Comparison of ENCODE assay signal across 1 cellular context in genomic region chr7:99330314-99330961, GRCh38.
TF ChIP-seq lines count a peak whose summit lies in the region.

No MANE protein-coding gene starts in this region.

TF ChIP-seq in HEK293, 187 proteins besides CTCF, POLR2A, EP300 and RAD21 (continued from another document):
- TF ChIP-seq PRDM4 (tag by site-specific recombination; IDR thresholded peaks at IDR 0.05) (0 out of 2 replicates have a peak, but pooled peaks have one; percentile 15), ZBTB17 (tag by site-specific recombination; IDR thresholded peaks at IDR 0.05) (peak; percentile 70), ZNF510 (tag by site-specific recombination; IDR thresholded peaks at IDR 0.05; ENCODE audit: insufficient replicate concordance) (peak; percentile 72), TRIM28 (IDR thresholded peaks at IDR 0.05; ENCODE audit: borderline replicate concordance, low read length) (0 out of 2 replicates have a peak, but pooled peaks have one; percentile 41), YY2 (tag by site-specific recombination; IDR thresholded peaks at IDR 0.05) (peak; percentile 69), ZXDB (tag by site-specific recombination; IDR thresholded peaks at IDR 0.05) (peak; percentile 44; the same call in 1 of the 2 replicates), TSHZ1 (tag by site-specific recombination; IDR thresholded peaks at IDR 0.05; ENCODE audit: borderline replicate concordance) (peak; percentile 48; the same call in 1 of the 2 replicates), INSM2 (tag by site-specific recombination; IDR thresholded peaks at IDR 0.05) (peak; percentile 55; the same call in 1 of the 2 replicates), KLF1 (tag by site-specific recombination; IDR thresholded peaks at IDR 0.05) (peak; percentile 80), ZFP69B (tag by site-specific recombination; IDR thresholded peaks at IDR 0.05) (peak; percentile 68), RBAK (tag by site-specific recombination; IDR thresholded peaks at IDR 0.05) (peak; percentile 17; the same call in 1 of the 2 replicates), ZBTB8A (tag by site-specific recombination; IDR thresholded peaks at IDR 0.05) (peak; percentile 19; the same call in 1 of the 2 replicates), ZFHX2 (tag by site-specific recombination; conservative IDR thresholded peaks at IDR 0.05) (peak; percentile 88), OSR2 (tag by site-specific recombination; IDR thresholded peaks at IDR 0.05) (peak; percentile 82), PRDM1 (tag by site-specific recombination; IDR thresholded peaks at IDR 0.05) (peak; percentile 65; the same call in 1 of the 2 replicates), KLF16 (tag by site-specific recombination; IDR thresholded peaks at IDR 0.05) (peak; percentile 62; the same call in 1 of the 2 replicates), ZNF639 (tag by site-specific recombination; IDR thresholded peaks at IDR 0.05) (peak; percentile 57), SP3 (tag by site-specific recombination; IDR thresholded peaks at IDR 0.05) (0 out of 2 replicates have a peak, but pooled peaks have one; percentile 29), ZSCAN23 (tag by site-specific recombination; IDR thresholded peaks at IDR 0.05) (peak; percentile 70; the same call in 1 of the 2 replicates), ZSCAN5A (tag by site-specific recombination; IDR thresholded peaks at IDR 0.05) (peak; percentile 87; the same call in 1 of the 2 replicates), ZNF629 (tag by site-specific recombination; IDR thresholded peaks at IDR 0.05) (peak; percentile 63), KLF9 (tag by site-specific recombination; IDR thresholded peaks at IDR 0.05; ENCODE audit: low read depth) (peak; percentile 67), SP7 (tag by site-specific recombination; IDR thresholded peaks at IDR 0.05) (peak; percentile 87; the same call in 1 of the 2 replicates), ZNF610 (tag by site-specific recombination; IDR thresholded peaks at IDR 0.05; ENCODE audit: borderline replicate concordance) (peak; percentile 58; the same call in 1 of the 2 replicates), SCRT1 (tag by site-specific recombination; IDR thresholded peaks at IDR 0.05; ENCODE audit: borderline replicate concordance) (0 out of 2 replicates have a peak, but pooled peaks have one; percentile 40), KLF8 (tag by site-specific recombination; IDR thresholded peaks at IDR 0.05) (peak; percentile 44; the same call in 1 of the 2 replicates), FEZF1 (tag by site-specific recombination; IDR thresholded peaks at IDR 0.05) (peak; percentile 76), ZBTB20 (tag by site-specific recombination; IDR thresholded peaks at IDR 0.05) (peak; percentile 29; the same call in 1 of the 2 replicates), ZEB2 (tag by site-specific recombination; IDR thresholded peaks at IDR 0.05) (peak; percentile 41; the same call in 1 of the 2 replicates), PRDM10 (tag by site-specific recombination; IDR thresholded peaks at IDR 0.05) (0 out of 2 replicates have a peak, but pooled peaks have one; percentile 50), ZNF2 (tag by site-specific recombination; IDR thresholded peaks at IDR 0.05) (0 out of 2 replicates have a peak, but pooled peaks have one; percentile 55), PATZ1 (tag by site-specific recombination; IDR thresholded peaks at IDR 0.05) (peak; percentile 58)
- TF ChIP-seq, protein P1, sequence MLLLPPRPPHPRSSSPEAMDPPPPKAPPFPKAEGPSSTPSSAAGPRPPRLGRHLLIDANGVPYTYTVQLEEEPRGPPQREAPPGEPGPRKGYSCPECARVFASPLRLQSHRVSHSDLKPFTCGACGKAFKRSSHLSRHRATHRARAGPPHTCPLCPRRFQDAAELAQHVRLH (tag by site-specific recombination; IDR thresholded peaks at IDR 0.05), result peak; percentile 84; the same call in 1 of the 2 replicates
- TF ChIP-seq, protein P2, sequence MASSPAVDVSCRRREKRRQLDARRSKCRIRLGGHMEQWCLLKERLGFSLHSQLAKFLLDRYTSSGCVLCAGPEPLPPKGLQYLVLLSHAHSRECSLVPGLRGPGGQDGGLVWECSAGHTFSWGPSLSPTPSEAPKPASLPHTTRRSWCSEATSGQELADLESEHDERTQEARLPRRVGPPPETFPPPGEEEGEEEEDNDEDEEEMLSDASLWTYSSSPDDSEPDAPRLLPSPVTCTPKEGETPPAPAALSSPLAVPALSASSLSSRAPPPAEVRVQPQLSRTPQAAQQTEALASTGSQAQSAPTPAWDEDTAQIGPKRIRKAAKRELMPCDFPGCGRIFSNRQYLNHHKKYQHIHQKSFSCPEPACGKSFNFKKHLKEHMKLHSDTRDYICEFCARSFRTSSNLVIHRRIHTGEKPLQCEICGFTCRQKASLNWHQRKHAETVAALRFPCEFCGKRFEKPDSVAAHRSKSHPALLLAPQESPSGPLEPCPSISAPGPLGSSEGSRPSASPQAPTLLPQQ (tag by site-specific recombination; IDR thresholded peaks at IDR 0.05), result 0 out of 2 replicates have a peak, but pooled peaks have one; percentile 16
TF ChIP-seq in HEK293: peak in this region for 43; not testable (repeated sequence) for 144.
